11 cellular contexts compared by ENCODE assay signal in the genomic region with DNA sequence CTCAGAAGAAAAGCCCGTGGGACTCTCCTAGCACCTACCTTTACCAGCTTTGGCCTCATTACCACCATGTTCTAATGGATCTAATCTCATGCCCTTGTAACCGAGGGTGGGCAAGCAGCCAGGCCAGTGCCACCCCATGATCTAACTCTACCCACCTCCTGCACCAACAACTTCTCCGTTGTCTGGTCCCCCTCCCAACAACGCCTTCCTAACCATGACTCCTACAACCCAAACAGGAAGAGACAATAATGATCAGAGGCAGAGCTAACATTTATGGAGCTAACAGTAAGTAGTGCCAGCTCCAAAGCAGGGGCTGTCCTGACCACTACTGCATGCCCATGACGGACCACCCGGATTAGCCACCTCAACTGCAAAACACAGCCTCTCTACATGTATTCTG. TPM values are rescaled to one million over a fixed set of nuclear protein-coding genes. Genes with fewer than 3 reads are reported as not detected.
DNase-seq lines count a peak whose midpoint lies in the region; ATAC-seq and TF ChIP-seq lines count a peak whose summit lies in the region.
"Had no signal": no experiment of that assay in that cellular context is flagged by ENCODE, and none has a peak within 500 bp of the region (broad histone marks: within the 10 kb centered on the region; RNA-seq: fewer than 3 reads in every experiment).

No MANE protein-coding gene starts in this region.

- H3K27me3 ChIP-seq in left lung (no peaks in the 10 kb centered on the region), tibial artery (no peaks in the 10 kb centered on the region)

- H3K4me3 Mint-ChIP-seq in activated T-cell treated with anti-CD3 and anti-CD28 coated beads, Interleukin-2, amount 50 U/mL, for 72 hours = peak overlapping the region; percentile 62 to 76
- H3K4me3 Mint-ChIP-seq in T-helper 17 cell = peak overlapping the region; percentile 70

- no peak overlapping the region for H3K27ac Mint-ChIP-seq in activated T-cell treated with anti-CD3 and anti-CD28 coated beads, Interleukin-2, amount 50 U/mL, for 72 hours
- peak overlapping the region; percentile 91 for H3K27ac Mint-ChIP-seq in T-helper 17 cell

- H3K4me3 ChIP-seq in left lung (no peak overlapping the region), tibial artery (no peak overlapping the region)

- H3K27ac ChIP-seq in left lung (peak overlapping the region; percentile 33 to 93), tibial artery (peak overlapping the region; percentile 4 to 93)

- intact Hi-C loops in left lung (cut with DNase I) (no loop called here), tibial artery (cut with DNase I; ENCODE audit: low total_unique reads) (no loop called here)

- H3K36me3 ChIP-seq in left lung = no peaks in the 10 kb centered on the region
- no peaks in the 10 kb centered on the region for H3K36me3 ChIP-seq in tibial artery

- no peaks in the 10 kb centered on the region for H3K9me3 Mint-ChIP-seq in activated T-cell treated with anti-CD3 and anti-CD28 coated beads, Interleukin-2, amount 50 U/mL, for 72 hours

- ATAC-seq in activated T-cell treated with anti-CD3 and anti-CD28 coated beads, Interleukin-2, amount 50 U/mL, for 72 hours (replicated peaks in 1 of 2) = no peak
- no peak for ATAC-seq in T-helper 17 cell
- no peak for ATAC-seq in left lung
- ATAC-seq in HG03378 (IDR thresholded peaks at IDR 0.05; ENCODE audit: unreplicated experiment) = no peak

- H3K36me3 Mint-ChIP-seq in activated T-cell treated with anti-CD3 and anti-CD28 coated beads, Interleukin-2, amount 50 U/mL, for 72 hours (ENCODE audit: insufficient read depth in 2 of 2) = peaks cover 2 to 7% of the 10 kb centered on the region in 2 donors
- H3K36me3 Mint-ChIP-seq in T-helper 17 cell (ENCODE audit: low read depth) = peaks cover 2% of the 10 kb centered on the region

- H3K4me1 Mint-ChIP-seq in activated T-cell treated with anti-CD3 and anti-CD28 coated beads, Interleukin-2, amount 50 U/mL, for 72 hours (ENCODE audit: low read depth) = peaks cover 61% of the 10 kb centered on the region
- peaks cover 49% of the 10 kb centered on the region for H3K4me1 Mint-ChIP-seq in T-helper 17 cell

- TF ChIP-seq CTCF in left lung (IDR thresholded peaks at IDR 0.05) = no peak
- TF ChIP-seq CTCF in tibial artery (IDR thresholded peaks at IDR 0.05) = no peak

- no peaks in the 10 kb centered on the region for H3K27me3 Mint-ChIP-seq in activated T-cell treated with anti-CD3 and anti-CD28 coated beads, Interleukin-2, amount 50 U/mL, for 72 hours (ENCODE audit: low read depth)
- no peaks in the 10 kb centered on the region for H3K27me3 Mint-ChIP-seq in T-helper 17 cell

- H3K4me1 ChIP-seq in left lung (peaks cover 16 to 71% of the 10 kb centered on the region in 2 donors), tibial artery (peaks cover 0 to 69% (median 28%) of the 10 kb centered on the region in 4 donors)

- H3K9me3 ChIP-seq in T-helper 17 cell (ENCODE audit: control insufficient read depth, low read length, poor library complexity, severe bottlenecking) (no peaks in the 10 kb centered on the region), left lung (no peaks in the 10 kb centered on the region), tibial artery (no peaks in the 10 kb centered on the region)

- no peak for DNase-seq in activated T-cell treated with anti-CD3 and anti-CD28 coated beads, Interleukin-2, amount 50 U/mL, for 72 hours
- DNase-seq in activated T-cell treated with anti-CD3 and anti-CD28 coated beads, Interleukin-2, amount 50 U/mL, for 48 hours = no peak
- no peak for DNase-seq in T-helper 17 cell
- no peak for DNase-seq in left lung
- no peak for DNase-seq in tibial artery
- no peak for DNase-seq in NCI-H1105 treated with DMSO at 0.1 percent for 48 hours (lab: John Stamatoyannopoulos, UW)
- no peak for DNase-seq in cerebellar cortex (ENCODE audit: low spot score)
- DNase-seq: glutamatergic neuron; NCI-H1048; stimulated activated CD4-positive, alpha-beta T cell treated with anti-CD3 and anti-CD28 coated beads, Interleukin-4, amount 100 ng/mL, for 24 hours had no signal

RNA-seq across cellular contexts. Expression of gene USP12, which starts 3.5 kb away (rescaled TPM):
- total RNA-seq in activated T-cell treated with anti-CD3 and anti-CD28 coated beads, Interleukin-2, amount 50 U/mL, for 72 hours = 10 to 100 TPM; 39.6 to 57.3 TPM
- total RNA-seq in T-helper 17 cell (10 to 100 TPM; 36.6 to 44.5 TPM), left lung (10 to 100 TPM; 22.8 to 29.3 TPM)
